ENCODE assay signal across 29 cellular contexts in genomic region chr20:43800186-43800585, GRCh38.
DNase-seq lines count a peak whose midpoint lies in the region; ATAC-seq, FAIRE-seq and TF ChIP-seq lines count a peak whose summit lies in the region.
"Had no signal": no experiment of that assay in that cellular context is flagged by ENCODE, and none has a peak within 500 bp of the region (broad histone marks: within the 10 kb centered on the region; RNA-seq: fewer than 3 reads in every experiment).

No MANE protein-coding gene starts in this region.

- WGBS in K562 (ENCODE audit: insufficient coverage, low coverage, missing lambda C conversion rate), result under 1% methylated on average over 6 of the region's 6 CpGs

- H2AFZ ChIP-seq in PC-3 (ENCODE audit: low read length) (no peak overlapping the region), K562 (ENCODE audit: low read depth, low read length) (no peak overlapping the region)
- H2AFZ ChIP-seq: parathyroid adenoma had no signal

- H3K27ac ChIP-seq in PC-3 (ENCODE audit: low read length) (no peak overlapping the region), K562 (ENCODE audit: extremely low read depth, low read depth, low read length) (no peak overlapping the region)
- H3K27ac ChIP-seq: ascending aorta, esophagus muscularis mucosa, foreskin keratinocyte, heart right ventricle, parathyroid adenoma had no signal

- H3K4me2 ChIP-seq in PC-3 (ENCODE audit: low read length) (no peak overlapping the region), K562 (ENCODE audit: insufficient read depth, low read length) (no peak overlapping the region)

- no peaks in the 10 kb centered on the region for H3F3A ChIP-seq in PC-3 (ENCODE audit: low read length, unreplicated experiment)

- H3K9me2 ChIP-seq in PC-3 (replicated peaks; ENCODE audit: low read length), result no peaks in the 10 kb centered on the region

- H3K36me3 Mint-ChIP-seq in activated CD8-positive, alpha-beta T cell treated with anti-CD3 and anti-CD28 coated beads for 36 hours (ENCODE audit: low read depth), result no peaks in the 10 kb centered on the region
- H3K36me3 Mint-ChIP-seq in activated CD8-positive, alpha-beta T cell treated with anti-CD3 and anti-CD28 coated beads, Interleukin-2, amount 10 ng/mL, durations not matched to agents 7 days and 5 days (ENCODE audit: low read depth), result no peaks in the 10 kb centered on the region

- POLR2A ChIA-PET in activated CD8-positive, alpha-beta T cell treated with anti-CD3 and anti-CD28 coated beads for 36 hours (lab: Charles Lee), result no interaction called here
- POLR2A ChIA-PET in activated CD8-positive, alpha-beta T cell treated with anti-CD3 and anti-CD28 coated beads, Interleukin-2, amount 10 ng/mL, durations not matched to agents 7 days and 5 days (lab: Charles Lee), result no interaction called here
- POLR2A ChIA-PET in PC-3 (lab: Charles Lee; ENCODE audit: unreplicated experiment), result no interaction called here
- POLR2A ChIA-PET in K562 (lab: Yijun Ruan, JAX), result interaction anchor here (0.7 kb wide), 1 partner anchor 144 kb away, joined by 4 read pairs; no protein-coding TSS in a partner anchor

- FAIRE-seq in GM12891 (lab: Jason Lieb, UNC), result peak; percentile 61
- FAIRE-seq in K562 (lab: Jason Lieb, UNC), result no peak

- H3K36me3 ChIP-seq in PC-3 (ENCODE audit: low read depth, low read length) (no peaks in the 10 kb centered on the region), K562 (ENCODE audit: control insufficient read depth, insufficient read depth, low read length) (no peaks in the 10 kb centered on the region), HAP-1 (replicated peaks) (no peaks in the 10 kb centered on the region)
- H3K36me3 ChIP-seq: ascending aorta, esophagus muscularis mucosa, heart right ventricle had no signal

- no peak for ATAC-seq in activated CD8-positive, alpha-beta T cell treated with anti-CD3 and anti-CD28 coated beads for 36 hours
- ATAC-seq in activated CD8-positive, alpha-beta T cell treated with anti-CD3 and anti-CD28 coated beads, Interleukin-2, amount 10 ng/mL, durations not matched to agents 7 days and 5 days, result no peak
- ATAC-seq in PC-3 (peak; percentile 22; the same call in 1 of the 2 replicates), K562 (no peak)
- ATAC-seq: heart right ventricle, right cardiac atrium had no signal

- H3K4me3 ChIP-seq in PC-3 (ENCODE audit: low read length), result no peak overlapping the region
- H3K4me3 ChIP-seq in K562, result no peak overlapping the region
- H3K4me3 ChIP-seq in HAP-1, result no peak overlapping the region
- H3K4me3 ChIP-seq: ascending aorta, esophagus muscularis mucosa, heart right ventricle, lung had no signal

- peaks cover 2% of the 10 kb centered on the region for H3K27me3 Mint-ChIP-seq in activated CD8-positive, alpha-beta T cell treated with anti-CD3 and anti-CD28 coated beads for 36 hours
- peaks cover 7% of the 10 kb centered on the region for H3K27me3 Mint-ChIP-seq in activated CD8-positive, alpha-beta T cell treated with anti-CD3 and anti-CD28 coated beads, Interleukin-2, amount 10 ng/mL, durations not matched to agents 7 days and 5 days (ENCODE audit: low read depth)

- peaks cover 8% of the 10 kb centered on the region for H3K9me3 Mint-ChIP-seq in activated CD8-positive, alpha-beta T cell treated with anti-CD3 and anti-CD28 coated beads for 36 hours
- peaks cover 12% of the 10 kb centered on the region for H3K9me3 Mint-ChIP-seq in activated CD8-positive, alpha-beta T cell treated with anti-CD3 and anti-CD28 coated beads, Interleukin-2, amount 10 ng/mL, durations not matched to agents 7 days and 5 days (ENCODE audit: insufficient read depth)

- H3K79me2 ChIP-seq in PC-3 (ENCODE audit: low read length) (no peaks in the 10 kb centered on the region), K562 (ENCODE audit: control insufficient read depth, insufficient read depth, low read length) (no peaks in the 10 kb centered on the region)
- H3K79me2 ChIP-seq: parathyroid adenoma had no signal

- H4K20me1 ChIP-seq in PC-3 (ENCODE audit: low read length) (no peaks in the 10 kb centered on the region), K562 (replicated peaks; ENCODE audit: control insufficient read depth, insufficient read depth, low read length) (no peaks in the 10 kb centered on the region)

- no peak for TF ChIP-seq CTCF in activated CD8-positive, alpha-beta T cell treated with anti-CD3 and anti-CD28 coated beads for 36 hours (IDR thresholded peaks at IDR 0.05)
- no peak for TF ChIP-seq CTCF in PC-3 (conservative IDR thresholded peaks at IDR 0.05; ENCODE audit: low read depth, low read length)
- TF ChIP-seq CTCF in K562 (IDR thresholded peaks at IDR 0.05 in 2 of 3, conservative IDR thresholded peaks at IDR 0.05 in 1 of 3; ENCODE audit: insufficient read depth in 2 of 3, low read depth in 1 of 3, low read length in 3 of 3), result no peak

- no peaks in the 10 kb centered on the region for H3K9me1 ChIP-seq in K562 (ENCODE audit: control insufficient read depth, insufficient read depth, low read length)

- H3K9me3 ChIP-seq in PC-3 (ENCODE audit: low read length) (peaks cover 7% of the 10 kb centered on the region; the same call in 1 of the 2 replicates), K562 (replicated peaks; ENCODE audit: control insufficient read depth, insufficient read depth, low read depth, low read length) (no peaks in the 10 kb centered on the region), HAP-1 (no peaks in the 10 kb centered on the region)

- intact Hi-C loops in activated CD8-positive, alpha-beta T cell treated with anti-CD3 and anti-CD28 coated beads for 36 hours (cut with micrococcal nuclease), result no loop called here
- intact Hi-C loops in PC-3 (cut with micrococcal nuclease) (no loop called here), K562 (cut with micrococcal nuclease) (no loop called here)

- H3K4me1 Mint-ChIP-seq in activated CD8-positive, alpha-beta T cell treated with anti-CD3 and anti-CD28 coated beads for 36 hours (ENCODE audit: low read depth), result peaks cover 15% of the 10 kb centered on the region
- H3K4me1 Mint-ChIP-seq in activated CD8-positive, alpha-beta T cell treated with anti-CD3 and anti-CD28 coated beads, Interleukin-2, amount 10 ng/mL, durations not matched to agents 7 days and 5 days (ENCODE audit: low read depth), result peaks cover 17% of the 10 kb centered on the region
- H3K4me1 Mint-ChIP-seq: B cell, H9 had no signal

- no peak for TF ChIP-seq RAD21 in K562 (CRISPR knock-in tag; conservative IDR thresholded peaks at IDR 0.05 in 1 of 2, IDR thresholded peaks at IDR 0.05 in 1 of 2)

- no peak overlapping the region for H3K9ac ChIP-seq in PC-3 (ENCODE audit: low read length)
- H3K9ac ChIP-seq in K562 (ENCODE audit: insufficient read depth in 1 of 2, low read depth in 2 of 2, low read length in 2 of 2), result no peak overlapping the region
- H3K9ac ChIP-seq: parathyroid adenoma had no signal

- TF ChIP-seq EP300 in K562 (IDR thresholded peaks at IDR 0.05; ENCODE audit: low read length), result no peak

- H3K27me3 ChIP-seq in PC-3 (ENCODE audit: low read length), result no peaks in the 10 kb centered on the region
- no peaks in the 10 kb centered on the region; a peak in 2 of 5 replicates for H3K27me3 ChIP-seq in K562 (ENCODE audit: control insufficient read depth in 2 of 2, insufficient read depth in 2 of 2, low read length in 2 of 2)
- H3K27me3 ChIP-seq in HAP-1 (ENCODE audit: low read depth), result no peaks in the 10 kb centered on the region
- H3K27me3 ChIP-seq: ascending aorta, foreskin keratinocyte had no signal

- no peak for DNase-seq in activated CD8-positive, alpha-beta T cell treated with anti-CD3 and anti-CD28 coated beads for 36 hours
- DNase-seq in activated CD8-positive, alpha-beta T cell treated with anti-CD3 and anti-CD28 coated beads, Interleukin-2, amount 10 ng/mL, durations not matched to agents 7 days and 5 days, result no peak
- DNase-seq in GM12891 (ENCODE audit: insufficient read length, low spot score) (no peak), PC-3 (no peak), K562 (ENCODE audit: extremely low read depth in 1 of 4, low spot score in 3 of 4) (no peak), HAP-1 (ENCODE audit: low spot score in 2 of 2) (no peak), NCI-H1105 (lab: John Stamatoyannopoulos, UW) (no peak)
- DNase-seq in stimulated activated naive CD4-positive, alpha-beta T cell treated with Interleukin-2 at 50 U/mL for 16 hours (lab: John Stamatoyannopoulos, UW), result no peak
- DNase-seq: activated CD4-positive, alpha-beta T cell treated with anti-CD3 and anti-CD28 coated beads, Interleukin-2, amount 50 U/mL, for 4 hours; activated naive CD4-positive, alpha-beta T cell; activated T-cell treated with anti-CD3 and anti-CD28 coated beads for 4 hours; caudate nucleus; DMS153; foreskin keratinocyte; GDM1; H9; heart right ventricle; NCI-H1436; NCI-H774; right cardiac atrium; Right ventricle myocardium superior; stimulated activated CD4-positive, alpha-beta T cell treated with anti-CD3 and anti-CD28 coated beads, Interleukin-2, amount 100 ng/mL, for 24 hours; T-helper 9 cell; trophoblast cell had no signal

- H3K27ac Mint-ChIP-seq in activated CD8-positive, alpha-beta T cell treated with anti-CD3 and anti-CD28 coated beads for 36 hours, result peak overlapping the region; percentile 8
- no peak overlapping the region for H3K27ac Mint-ChIP-seq in activated CD8-positive, alpha-beta T cell treated with anti-CD3 and anti-CD28 coated beads, Interleukin-2, amount 10 ng/mL, durations not matched to agents 7 days and 5 days
- H3K27ac Mint-ChIP-seq: B cell, H9 had no signal

- BruUV-seq in PC-3 (replicated peaks; lab: Mats Ljungman, UMichigan) (no TSS peak), K562 (replicated peaks; lab: Mats Ljungman, UMichigan) (no TSS peak)

- CTCF ChIA-PET in activated CD8-positive, alpha-beta T cell treated with anti-CD3 and anti-CD28 coated beads for 36 hours (lab: Charles Lee), result interaction anchor here (1.4 kb wide), 1 partner anchor 28 kb away, joined by 3 read pairs; no protein-coding TSS in a partner anchor
- CTCF ChIA-PET in activated CD8-positive, alpha-beta T cell treated with anti-CD3 and anti-CD28 coated beads, Interleukin-2, amount 10 ng/mL, durations not matched to agents 7 days and 5 days (lab: Charles Lee), result interaction anchor here (1.4 kb wide), 1 partner anchor 40 kb away, joined by 3 read pairs; no protein-coding TSS in a partner anchor
- CTCF ChIA-PET in PC-3 (lab: Charles Lee), result no interaction called here
- CTCF ChIA-PET in K562 (lab: Yijun Ruan, JAX; ENCODE audit: low intra/inter-chr PET ratio), result no interaction called here

- H3K4me1 ChIP-seq in PC-3 (ENCODE audit: insufficient read depth, low read length), result no peaks in the 10 kb centered on the region; the same call in 1 of the 2 replicates
- no peaks in the 10 kb centered on the region; a peak in 1 of 5 replicates for H3K4me1 ChIP-seq in K562 (replicated peaks in 1 of 2; ENCODE audit: control insufficient read depth in 2 of 2, insufficient read depth in 2 of 2, low read length in 2 of 2)
- no peaks in the 10 kb centered on the region for H3K4me1 ChIP-seq in HAP-1
- H3K4me1 ChIP-seq: ascending aorta, heart right ventricle, parathyroid adenoma had no signal

- TF ChIP-seq POLR2A in GM12891 (IDR thresholded peaks at IDR 0.05; ENCODE audit: low read depth, low read length) (no peak), K562 (conservative IDR thresholded peaks at IDR 0.05) (no peak)

- no peak overlapping the region for H3K4me3 Mint-ChIP-seq in activated CD8-positive, alpha-beta T cell treated with anti-CD3 and anti-CD28 coated beads for 36 hours
- H3K4me3 Mint-ChIP-seq in activated CD8-positive, alpha-beta T cell treated with anti-CD3 and anti-CD28 coated beads, Interleukin-2, amount 10 ng/mL, durations not matched to agents 7 days and 5 days, result no peak overlapping the region
- H3K4me3 Mint-ChIP-seq: B cell, H9 had no signal

- in situ Hi-C loops in K562 (cut with MboI) (no loop called here), HAP-1 (cut with MboI; ENCODE audit: low sequenced_read_pairs) (no loop called here)

Comparison
In these comparisons a context has a peak if more than half of its experiments do, and no peak if none do; other contexts are left out.
1. CTCF ChIA-PET loops: an anchor here in activated CD8-positive, alpha-beta T cell treated with anti-CD3 and anti-CD28 coated beads for 36 hours (1.4 kb wide) and activated CD8-positive, alpha-beta T cell treated with anti-CD3 and anti-CD28 coated beads, Interleukin-2, amount 10 ng/mL, durations not matched to agents 7 days and 5 days (1.4 kb wide); none called in PC-3 and K562.